In genomic region chr6:108686896-108687295, GRCh38 we compare ENCODE assay signal across 12 cellular contexts.
"Had no signal": no experiment of that assay in that cellular context is flagged by ENCODE, and none has a peak within 500 bp of the region (broad histone marks: within the 10 kb centered on the region; RNA-seq: fewer than 3 reads in every experiment).

No MANE protein-coding gene starts in this region.

- ATAC-seq: activated CD8-positive, alpha-beta T cell treated with anti-CD3 and anti-CD28 coated beads, Interleukin-2, amount 10 ng/mL, durations not matched to agents 7 days and 5 days; gastroesophageal sphincter; heart right ventricle; T-helper 17 cell had no signal

- H3K9me3 ChIP-seq: gastroesophageal sphincter, heart right ventricle, sigmoid colon, thyroid gland had no signal

- DNase-seq: activated CD4-positive, alpha-beta T cell treated with anti-CD3 and anti-CD28 coated beads for 4 hours; activated CD8-positive, alpha-beta memory T cell treated with anti-CD3 and anti-CD28 coated beads, Interleukin-2, amount 50 U/mL, for 48 hours; activated CD8-positive, alpha-beta T cell treated with anti-CD3 and anti-CD28 coated beads, Interleukin-2, amount 10 ng/mL, durations not matched to agents 7 days and 5 days; activated naive CD8-positive, alpha-beta T cell treated with anti-CD3 and anti-CD28 coated beads, Interleukin-2, amount 10 ng/mL, durations not matched to agents 7 days and 5 days; cerebellar nuclear complex; heart right ventricle; sigmoid colon; stimulated activated CD4-positive, alpha-beta T cell treated with anti-CD3 and anti-CD28 coated beads, Interleukin-1b, Interleukin-23, amount 100 ng/mL, for 48 hours; T-helper 17 cell; thyroid gland had no signal

- H3K27me3 Mint-ChIP-seq: activated naive CD8-positive, alpha-beta T cell treated with anti-CD3 and anti-CD28 coated beads, Interleukin-2, amount 10 ng/mL, durations not matched to agents 7 days and 5 days; T-helper 17 cell had no signal

- H3K27ac Mint-ChIP-seq: activated CD8-positive, alpha-beta T cell treated with anti-CD3 and anti-CD28 coated beads, Interleukin-2, amount 10 ng/mL, durations not matched to agents 7 days and 5 days; activated naive CD8-positive, alpha-beta T cell treated with anti-CD3 and anti-CD28 coated beads, Interleukin-2, amount 10 ng/mL, durations not matched to agents 7 days and 5 days had no signal

- FAIRE-seq: urothelium cell line had no signal

- H3K4me3 ChIP-seq: gastroesophageal sphincter, heart right ventricle, sigmoid colon, thyroid gland had no signal

- H3K27me3 ChIP-seq: gastroesophageal sphincter, heart right ventricle, sigmoid colon, thyroid gland had no signal

- H3K27ac ChIP-seq: gastroesophageal sphincter, sigmoid colon, thyroid gland had no signal

- H3K9me3 Mint-ChIP-seq: activated naive CD8-positive, alpha-beta T cell treated with anti-CD3 and anti-CD28 coated beads, Interleukin-2, amount 10 ng/mL, durations not matched to agents 7 days and 5 days had no signal

- H3K4me3 Mint-ChIP-seq: activated CD8-positive, alpha-beta T cell treated with anti-CD3 and anti-CD28 coated beads, Interleukin-2, amount 10 ng/mL, durations not matched to agents 7 days and 5 days; activated naive CD8-positive, alpha-beta T cell treated with anti-CD3 and anti-CD28 coated beads, Interleukin-2, amount 10 ng/mL, durations not matched to agents 7 days and 5 days; T-helper 17 cell had no signal

- H3K36me3 ChIP-seq: thyroid gland had no signal
